ENCODE assay signal across 1 cellular context in genomic region chr14:23113346-23114119, GRCh38.
TF ChIP-seq lines count a peak whose summit lies in the region.

No MANE protein-coding gene starts in this region.

TF ChIP-seq in HepG2, 621 proteins besides CTCF, POLR2A, EP300 and RAD21:
- 0 out of 2 replicates have a peak, but pooled peaks have one; percentile 9 for TF ChIP-seq ZNF788 (CRISPR knock-in tag; IDR thresholded peaks at IDR 0.05; ENCODE audit: borderline replicate concordance)
- 0 out of 2 replicates have a peak, but pooled peaks have one; percentile 9 for TF ChIP-seq PRDM10 (CRISPR knock-in tag; IDR thresholded peaks at IDR 0.05; ENCODE audit: low read depth)
- TF ChIP-seq ZNF430 (CRISPR knock-in tag; IDR thresholded peaks at IDR 0.05) = no peak
- TF ChIP-seq PATZ1 (CRISPR knock-in tag; IDR thresholded peaks at IDR 0.05) = peak; percentile 97
- TF ChIP-seq MYC (CRISPR knock-in tag; IDR thresholded peaks at IDR 0.05; ENCODE audit: borderline replicate concordance) = no peak
- TF ChIP-seq ETS1 (CRISPR knock-in tag; IDR thresholded peaks at IDR 0.05) = no peak
- no peak for TF ChIP-seq JUN (CRISPR knock-in tag; IDR thresholded peaks at IDR 0.05)
- TF ChIP-seq PCBP2 (optimal IDR thresholded peaks at IDR 0.05; ENCODE audit: low read depth, low read length, poor library complexity, severe bottlenecking) = no peak
- TF ChIP-seq NR0B2 (CRISPR knock-in tag; IDR thresholded peaks at IDR 0.05) = peak; percentile 56; the same call in 1 of the 2 replicates
- TF ChIP-seq ESRRA (CRISPR knock-in tag; IDR thresholded peaks at IDR 0.05; ENCODE audit: low read depth) = peak; percentile 78; the same call in 1 of the 2 replicates
- no peak for TF ChIP-seq ZNF44 (CRISPR knock-in tag; IDR thresholded peaks at IDR 0.05)
- TF ChIP-seq NRL (CRISPR knock-in tag; IDR thresholded peaks at IDR 0.05; ENCODE audit: borderline replicate concordance) = 0 out of 2 replicates have a peak, but pooled peaks have one; percentile 7
- no peak for TF ChIP-seq ZZZ3 (CRISPR knock-in tag; IDR thresholded peaks at IDR 0.05; ENCODE audit: borderline replicate concordance)
- TF ChIP-seq ZNF572 (CRISPR knock-in tag; IDR thresholded peaks at IDR 0.05) = peak; percentile 79
- TF ChIP-seq NR2F6 (IDR thresholded peaks at IDR 0.05) = 0 out of 2 replicates have a peak, but pooled peaks have one; percentile 9
- TF ChIP-seq NR2F6 (CRISPR knock-in tag; IDR thresholded peaks at IDR 0.05) = 0 out of 2 replicates have a peak, but pooled peaks have one; percentile 12
- TF ChIP-seq CAMTA2 (CRISPR knock-in tag; IDR thresholded peaks at IDR 0.05; ENCODE audit: borderline replicate concordance) = peak; percentile 33; the same call in 1 of the 2 replicates
- 0 out of 2 replicates have a peak, but pooled peaks have one; percentile 29 for TF ChIP-seq TBX2 (CRISPR knock-in tag; IDR thresholded peaks at IDR 0.05; ENCODE audit: borderline replicate concordance)
- peak; percentile 45; the same call in 1 of the 2 replicates for TF ChIP-seq KDM5B (CRISPR knock-in tag; IDR thresholded peaks at IDR 0.05; ENCODE audit: borderline replicate concordance)
- no peak for TF ChIP-seq ZSCAN5A (CRISPR knock-in tag; IDR thresholded peaks at IDR 0.05; ENCODE audit: borderline replicate concordance)
- peak; percentile 45; the same call in 1 of the 2 replicates for TF ChIP-seq ZNF839 (CRISPR knock-in tag; IDR thresholded peaks at IDR 0.05; ENCODE audit: borderline replicate concordance)
- no peak for TF ChIP-seq ARID4A (CRISPR knock-in tag; IDR thresholded peaks at IDR 0.05; ENCODE audit: borderline replicate concordance)
- TF ChIP-seq CEBPG (CRISPR knock-in tag; IDR thresholded peaks at IDR 0.05) = peak; percentile 37; the same call in 1 of the 2 replicates
- no peak for TF ChIP-seq IRF1 (CRISPR knock-in tag; IDR thresholded peaks at IDR 0.05; ENCODE audit: low read depth)
- no peak for TF ChIP-seq KDM3A (CRISPR knock-in tag; IDR thresholded peaks at IDR 0.05; ENCODE audit: low read depth)
- TF ChIP-seq ZNF281 (CRISPR knock-in tag; IDR thresholded peaks at IDR 0.05; ENCODE audit: borderline replicate concordance) = peak; percentile 38; the same call in 1 of the 2 replicates
- TF ChIP-seq POLR2G (IDR thresholded peaks at IDR 0.05; ENCODE audit: low read depth, low read length) = no peak
- TF ChIP-seq RXRA (CRISPR knock-in tag; IDR thresholded peaks at IDR 0.05) = peak; percentile 47; the same call in 1 of the 2 replicates
- TF ChIP-seq ZNF253 (CRISPR knock-in tag; IDR thresholded peaks at IDR 0.05; ENCODE audit: borderline replicate concordance) = 0 out of 2 replicates have a peak, but pooled peaks have one; percentile 30
- no peak for TF ChIP-seq ZNF75D (CRISPR knock-in tag; IDR thresholded peaks at IDR 0.05; ENCODE audit: borderline replicate concordance)
- no peak for TF ChIP-seq PAXIP1 (CRISPR knock-in tag; conservative IDR thresholded peaks at IDR 0.05)
- peak; percentile 34; the same call in 1 of the 2 replicates for TF ChIP-seq NFKB2 (CRISPR knock-in tag; IDR thresholded peaks at IDR 0.05; ENCODE audit: borderline replicate concordance)
- TF ChIP-seq ZNF333 (CRISPR knock-in tag; IDR thresholded peaks at IDR 0.05; ENCODE audit: borderline replicate concordance) = 0 out of 2 replicates have a peak, but pooled peaks have one; percentile 51
- TF ChIP-seq IKZF1 (IDR thresholded peaks at IDR 0.05) = no peak
- TF ChIP-seq SOX6 (IDR thresholded peaks at IDR 0.05) = no peak
- peak; percentile 39; the same call in 1 of the 2 replicates for TF ChIP-seq SOX6 (CRISPR knock-in tag; IDR thresholded peaks at IDR 0.05)
